ENCODE assay signal across 13 cellular contexts in genomic region chr16:87897563-87898505, GRCh38. TPM values are rescaled to one million over a fixed set of nuclear protein-coding genes. Genes with fewer than 3 reads are reported as not detected.
DNase-seq lines count a peak whose midpoint lies in the region; ATAC-seq lines count a peak whose summit lies in the region.
"Had no signal": no experiment of that assay in that cellular context is flagged by ENCODE, and none has a peak within 500 bp of the region (broad histone marks: within the 10 kb centered on the region; RNA-seq: fewer than 3 reads in every experiment).

No MANE protein-coding gene starts in this region.

- no peaks in the 10 kb centered on the region for H3K27me3 ChIP-seq in CD4-positive, CD25-positive, alpha-beta regulatory T cell (ENCODE audit: control insufficient read depth, insufficient read depth, low read length)

- no peaks in the 10 kb centered on the region for H3K9me3 ChIP-seq in CD4-positive, CD25-positive, alpha-beta regulatory T cell (ENCODE audit: control insufficient read depth in 2 of 2, low read length in 2 of 2)

- H3K36me3 ChIP-seq in CD4-positive, CD25-positive, alpha-beta regulatory T cell (ENCODE audit: control insufficient read depth, insufficient read depth, low read length): no peaks in the 10 kb centered on the region

- H3K9me3 Mint-ChIP-seq in CD4-positive, CD25-positive, alpha-beta regulatory T cell: no peaks in the 10 kb centered on the region
- no peaks in the 10 kb centered on the region for H3K9me3 Mint-ChIP-seq in activated naive CD4-positive, alpha-beta T cell treated with anti-CD3 and anti-CD28 coated beads, Interleukin-2, amount 10 ng/mL, durations not matched to agents 7 days and 5 days

- ATAC-seq in CD4-positive, CD25-positive, alpha-beta regulatory T cell (ENCODE audit: low read depth in 2 of 2): peak; percentile 44 to 58
- ATAC-seq in GM21737 (IDR thresholded peaks at IDR 0.05; ENCODE audit: unreplicated experiment): no peak

- H3K36me3 Mint-ChIP-seq in CD4-positive, CD25-positive, alpha-beta regulatory T cell: no peaks in the 10 kb centered on the region
- H3K36me3 Mint-ChIP-seq in activated naive CD4-positive, alpha-beta T cell treated with anti-CD3 and anti-CD28 coated beads, Interleukin-2, amount 10 ng/mL, durations not matched to agents 7 days and 5 days: no peaks in the 10 kb centered on the region

- H3K4me3 Mint-ChIP-seq in CD4-positive, CD25-positive, alpha-beta regulatory T cell: peak overlapping the region in 3 of 4 donors; percentile 52 to 74 (median 64)
- H3K4me3 Mint-ChIP-seq in activated naive CD4-positive, alpha-beta T cell treated with anti-CD3 and anti-CD28 coated beads, Interleukin-2, amount 10 ng/mL, durations not matched to agents 7 days and 5 days: peak overlapping the region; percentile 65

- peak overlapping the region; percentile 41 for H3K27ac ChIP-seq in CD4-positive, CD25-positive, alpha-beta regulatory T cell (ENCODE audit: insufficient read depth, low read length, poor library complexity, severe bottlenecking)
- H3K27ac ChIP-seq: HL-60 had no signal

- no peak overlapping the region for H3K4me3 ChIP-seq in CD4-positive, CD25-positive, alpha-beta regulatory T cell (ENCODE audit: low read depth, low read length)

- peak in 1 of 3 donors; percentile 84 for DNase-seq in CD4-positive, CD25-positive, alpha-beta regulatory T cell
- DNase-seq in activated CD4-positive, CD25-positive, alpha-beta regulatory T cell treated with anti-CD3 and anti-CD28 coated beads, Interleukin-2, amount 50 U/mL, for 72 hours: peak; percentile 54
- DNase-seq in activated naive CD4-positive, alpha-beta T cell treated with anti-CD3 and anti-CD28 coated beads, Interleukin-2, amount 10 ng/mL, durations not matched to agents 7 days and 5 days: peak; percentile 76
- peak; percentile 77 for DNase-seq in stimulated activated CD4-positive, alpha-beta T cell treated with anti-CD3 and anti-CD28 coated beads, Interleukin-15, amount 100 ng/mL, for 24 hours
- DNase-seq in H4 (ENCODE audit: low spot score) (no peak), NCI-H2081 (lab: John Stamatoyannopoulos, UW) (no peak), islet precursor cell (no peak)
- DNase-seq: GOT3 had no signal

- H3K27me3 Mint-ChIP-seq in CD4-positive, CD25-positive, alpha-beta regulatory T cell: no peaks in the 10 kb centered on the region
- no peaks in the 10 kb centered on the region for H3K27me3 Mint-ChIP-seq in activated naive CD4-positive, alpha-beta T cell treated with anti-CD3 and anti-CD28 coated beads, Interleukin-2, amount 10 ng/mL, durations not matched to agents 7 days and 5 days

- H3K4me1 Mint-ChIP-seq in CD4-positive, CD25-positive, alpha-beta regulatory T cell: peaks cover 0 to 35% (median 22%) of the 10 kb centered on the region in 4 donors
- H3K4me1 Mint-ChIP-seq in activated naive CD4-positive, alpha-beta T cell treated with anti-CD3 and anti-CD28 coated beads, Interleukin-2, amount 10 ng/mL, durations not matched to agents 7 days and 5 days: peaks cover 64% of the 10 kb centered on the region

- CTCF ChIA-PET in activated naive CD4-positive, alpha-beta T cell treated with anti-CD3 and anti-CD28 coated beads, Interleukin-2, amount 10 ng/mL, durations not matched to agents 7 days and 5 days (lab: Charles Lee): interaction anchor here (1.5 to 3.3 kb wide), 6 partner anchors 9 to 119 kb away, joined by 3 to 14 read pairs (median 8); no protein-coding TSS in a partner anchor

- peak overlapping the region; percentile 93 to 97 (median 93) for H3K27ac Mint-ChIP-seq in CD4-positive, CD25-positive, alpha-beta regulatory T cell
- peak overlapping the region; percentile 95 for H3K27ac Mint-ChIP-seq in activated naive CD4-positive, alpha-beta T cell treated with anti-CD3 and anti-CD28 coated beads, Interleukin-2, amount 10 ng/mL, durations not matched to agents 7 days and 5 days

- peaks cover 27% of the 10 kb centered on the region for H3K4me1 ChIP-seq in CD4-positive, CD25-positive, alpha-beta regulatory T cell (ENCODE audit: control insufficient read depth, insufficient read depth, low read length, poor library complexity, severe bottlenecking)

RNA-seq across cellular contexts. Expression of gene SLC7A5, which starts 28.5 kb away (rescaled TPM):
- 111 TPM for total RNA-seq in CD4-positive, CD25-positive, alpha-beta regulatory T cell
- 10 to 100 TPM; 10.3 to 13.3 (median 11.9) TPM for polyA plus RNA-seq in CD4-positive, CD25-positive, alpha-beta regulatory T cell
- 143 and 153 TPM in 2 replicates for total RNA-seq in H4 (2014; rRNA removed; shearing (Covaris generic))

RNA-seq across cellular contexts. Expression of gene CA5A, which starts 38.5 kb away (rescaled TPM):
- total RNA-seq in CD4-positive, CD25-positive, alpha-beta regulatory T cell: not detected
- polyA plus RNA-seq in CD4-positive, CD25-positive, alpha-beta regulatory T cell: not detected
- not detected in 2 replicates for total RNA-seq in H4 (2014; rRNA removed; shearing (Covaris generic))
- total RNA-seq: epithelial cell of proximal tubule, lower leg skin, skeletal muscle tissue had no signal

RNA-seq across cellular contexts. Expression of gene BANP, which starts 53.4 kb away (rescaled TPM):
- total RNA-seq in CD4-positive, CD25-positive, alpha-beta regulatory T cell: 114 TPM
- polyA plus RNA-seq in CD4-positive, CD25-positive, alpha-beta regulatory T cell: 10 to 100 TPM; 20.4 to 27.6 (median 25.9) TPM
- total RNA-seq in H4 (2014; rRNA removed; shearing (Covaris generic)): 14.1 and 15.6 TPM in 2 replicates

Comparison
In these comparisons a context has a peak if more than half of its experiments do, and no peak if none do; other contexts are left out.
1. DNase-seq: peak in activated CD4-positive, CD25-positive, alpha-beta regulatory T cell treated with anti-CD3 and anti-CD28 coated beads, Interleukin-2, amount 50 U/mL, for 72 hours (single experiment), activated naive CD4-positive, alpha-beta T cell treated with anti-CD3 and anti-CD28 coated beads, Interleukin-2, amount 10 ng/mL, durations not matched to agents 7 days and 5 days (single experiment) and stimulated activated CD4-positive, alpha-beta T cell treated with anti-CD3 and anti-CD28 coated beads, Interleukin-15, amount 100 ng/mL, for 24 hours (single experiment); none in H4 (single experiment), NCI-H2081 (0 of 2) and islet precursor cell (single experiment).